In the genomic region with DNA sequence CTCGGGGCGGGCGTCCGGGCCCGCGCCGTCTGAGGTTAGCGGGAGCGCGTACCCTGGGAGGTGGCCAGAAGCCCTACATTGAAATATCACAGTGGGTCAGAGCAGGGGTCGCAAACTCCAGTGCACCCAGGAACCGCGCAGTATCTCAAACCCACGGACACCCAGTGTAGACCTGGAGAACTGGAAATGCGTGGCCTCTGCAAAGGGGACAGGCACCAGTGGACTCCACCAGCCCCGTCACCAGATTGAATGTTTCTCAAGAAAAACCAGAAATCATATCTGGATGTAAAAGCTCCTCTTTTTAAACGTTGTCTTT, we compare ENCODE assay signal across 1 cellular context.
TF ChIP-seq lines count a peak whose summit lies in the region.

No MANE protein-coding gene starts in this region.

TF ChIP-seq in IMR-90, 13 proteins besides CTCF, POLR2A, EP300 and RAD21:
- no peak for TF ChIP-seq ELK1 (IDR thresholded peaks at IDR 0.05; ENCODE audit: borderline replicate concordance, low read depth, low read length)
- no peak for TF ChIP-seq RCOR1 (IDR thresholded peaks at IDR 0.05; ENCODE audit: insufficient replicate concordance, low read length)
- TF ChIP-seq RFX5 (IDR thresholded peaks at IDR 0.05; ENCODE audit: low read depth, low read length) = no peak
- no peak for TF ChIP-seq CHD1 (IDR thresholded peaks at IDR 0.05; ENCODE audit: low read depth, low read length)
- no peak for TF ChIP-seq CEBPB (IDR thresholded peaks at IDR 0.05; ENCODE audit: low read depth, low read length)
- TF ChIP-seq USF2 (IDR thresholded peaks at IDR 0.05; ENCODE audit: low read depth, low read length) = no peak
- TF ChIP-seq BHLHE40 (IDR thresholded peaks at IDR 0.05; ENCODE audit: low read depth, low read length) = no peak
- TF ChIP-seq FOS (IDR thresholded peaks at IDR 0.05; ENCODE audit: low read depth, low read length) = no peak
- TF ChIP-seq MXI1 (IDR thresholded peaks at IDR 0.05; ENCODE audit: borderline replicate concordance, low read depth, low read length) = no peak
- no peak for TF ChIP-seq NFE2L2 (IDR thresholded peaks at IDR 0.05; ENCODE audit: low read depth, low read length)
- no peak for TF ChIP-seq MAFK (IDR thresholded peaks at IDR 0.05; ENCODE audit: low read depth, low read length)
- TF ChIP-seq MAZ (IDR thresholded peaks at IDR 0.05; ENCODE audit: borderline replicate concordance, low read depth, low read length) = no peak
- no peak for TF ChIP-seq SMC3 (IDR thresholded peaks at IDR 0.05; ENCODE audit: low read depth, low read length)
